Comparison of ENCODE assay signal across 1 cellular context in the genomic region with DNA sequence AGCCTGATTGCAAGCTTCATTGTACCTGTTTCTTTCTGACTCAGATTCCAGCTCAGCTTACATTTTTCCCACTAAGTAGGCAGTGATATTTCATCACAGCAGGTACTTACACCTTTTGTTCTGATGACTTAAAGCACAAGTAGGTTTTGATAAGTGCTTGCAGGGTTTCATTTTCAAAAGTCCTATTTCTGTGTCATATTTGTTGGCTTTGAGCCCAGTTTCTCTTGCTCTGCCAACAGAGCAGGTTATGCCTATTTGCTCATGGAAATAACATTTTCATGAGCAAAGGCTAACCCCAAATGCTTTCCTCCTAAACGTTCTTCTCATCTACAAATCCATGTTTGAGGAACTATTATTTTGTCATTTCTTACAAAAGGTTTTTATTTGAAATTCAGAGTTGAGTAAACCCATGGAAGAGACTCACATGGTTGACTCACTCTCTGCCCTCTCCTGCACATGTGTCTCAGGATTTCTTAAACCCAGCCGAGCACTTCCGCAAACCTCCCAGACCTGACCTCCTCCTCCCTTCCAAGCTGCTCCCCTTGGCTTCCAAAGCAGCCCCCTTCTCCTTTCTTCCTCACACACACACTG.
TF ChIP-seq lines count a peak whose summit lies in the region.

No MANE protein-coding gene starts in this region.

TF ChIP-seq in IMR-90, 13 proteins besides CTCF, POLR2A, EP300 and RAD21 (continued from another document):
- TF ChIP-seq NFE2L2 (IDR thresholded peaks at IDR 0.05; ENCODE audit: low read depth, low read length): no peak
- TF ChIP-seq RCOR1 (IDR thresholded peaks at IDR 0.05; ENCODE audit: insufficient replicate concordance, low read length): no peak
- no peak for TF ChIP-seq CHD1 (IDR thresholded peaks at IDR 0.05; ENCODE audit: low read depth, low read length)
